In genomic region chr13:29589967-29590366, GRCh38 we compare ENCODE assay signal across 17 cellular contexts. TPM values are rescaled to one million over a fixed set of nuclear protein-coding genes. Genes with fewer than 3 reads are reported as not detected.
DNase-seq lines count a peak whose midpoint lies in the region; ATAC-seq and TF ChIP-seq lines count a peak whose summit lies in the region.
"Had no signal": no experiment of that assay in that cellular context is flagged by ENCODE, and none has a peak within 500 bp of the region (broad histone marks: within the 10 kb centered on the region; RNA-seq: fewer than 3 reads in every experiment).

No MANE protein-coding gene starts in this region.

- peaks cover 84% of the 10 kb centered on the region for H3K4me1 Mint-ChIP-seq in stimulated activated naive CD8-positive, alpha-beta T cell treated with anti-CD3 and anti-CD28 coated beads, Interleukin-15, Interleukin-2, amounts not matched to agents 100 ng/mL and 50 ng/mL, for 24 hours (ENCODE audit: low read depth)
- peaks cover 81% of the 10 kb centered on the region for H3K4me1 Mint-ChIP-seq in WTC11
- H3K4me1 Mint-ChIP-seq in CD4-positive, alpha-beta T cell (ENCODE audit: low read depth), result peaks cover 70% of the 10 kb centered on the region
- H3K4me1 Mint-ChIP-seq in activated CD4-positive, alpha-beta T cell treated with anti-CD3 and anti-CD28 coated beads for 36 hours, result peaks cover 65% of the 10 kb centered on the region

- no peaks in the 10 kb centered on the region for H3K27me3 Mint-ChIP-seq in stimulated activated naive CD8-positive, alpha-beta T cell treated with anti-CD3 and anti-CD28 coated beads, Interleukin-15, Interleukin-2, amounts not matched to agents 100 ng/mL and 50 ng/mL, for 24 hours
- H3K27me3 Mint-ChIP-seq in WTC11 (ENCODE audit: low read depth), result no peaks in the 10 kb centered on the region
- H3K27me3 Mint-ChIP-seq in CD4-positive, alpha-beta T cell, result no peaks in the 10 kb centered on the region
- H3K27me3 Mint-ChIP-seq in activated CD4-positive, alpha-beta T cell treated with anti-CD3 and anti-CD28 coated beads for 36 hours, result no peaks in the 10 kb centered on the region
- H3K27me3 Mint-ChIP-seq: B cell had no signal

- no peak overlapping the region for H3K4me3 Mint-ChIP-seq in stimulated activated naive CD8-positive, alpha-beta T cell treated with anti-CD3 and anti-CD28 coated beads, Interleukin-15, Interleukin-2, amounts not matched to agents 100 ng/mL and 50 ng/mL, for 24 hours
- H3K4me3 Mint-ChIP-seq in WTC11, result no peak overlapping the region
- no peak overlapping the region for H3K4me3 Mint-ChIP-seq in CD4-positive, alpha-beta T cell
- no peak overlapping the region for H3K4me3 Mint-ChIP-seq in activated CD4-positive, alpha-beta T cell treated with anti-CD3 and anti-CD28 coated beads for 36 hours
- H3K4me3 Mint-ChIP-seq: B cell had no signal

- no peak overlapping the region for H3K27ac ChIP-seq in foreskin keratinocyte
- no peak overlapping the region for H3K27ac ChIP-seq in CD4-positive, alpha-beta T cell (ENCODE audit: low read depth, low read length)
- H3K27ac ChIP-seq: ovary had no signal

- no peak for DNase-seq in stimulated activated naive CD8-positive, alpha-beta T cell treated with anti-CD3 and anti-CD28 coated beads, Interleukin-15, Interleukin-2, amounts not matched to agents 100 U/mL and 50 U/mL, for 24 hours
- DNase-seq in WTC11 (ENCODE audit: low spot score) (peak; percentile 57), foreskin keratinocyte (no peak), NCI-H2171 treated with DMSO at 0.1 percent for 48 hours (lab: John Stamatoyannopoulos, UW) (no peak)
- DNase-seq in CD4-positive, alpha-beta T cell, result no peak
- DNase-seq in activated CD4-positive, alpha-beta T cell treated with anti-CD3 and anti-CD28 coated beads for 36 hours, result no peak
- DNase-seq: amygdala; effector memory CD4-positive, alpha-beta T cell; GDM1; hippocampal formation; NCI-H2029 treated with DMSO at 0.1 percent for 48 hours; ovary; stimulated activated CD4-positive, alpha-beta T cell treated with anti-CD3 and anti-CD28 coated beads, Interleukin-2, amount 100 ng/mL, for 24 hours; T-helper 9 cell had no signal

- no peaks in the 10 kb centered on the region for H3K27me3 ChIP-seq in foreskin keratinocyte
- no peaks in the 10 kb centered on the region for H3K27me3 ChIP-seq in CD4-positive, alpha-beta T cell (ENCODE audit: control insufficient read depth, insufficient read depth, low read length)
- H3K27me3 ChIP-seq: ovary had no signal

- no peak for ATAC-seq in stimulated activated naive CD8-positive, alpha-beta T cell treated with anti-CD3 and anti-CD28 coated beads, Interleukin-15, Interleukin-2, amounts not matched to agents 100 U/mL and 50 U/mL, for 24 hours
- ATAC-seq in WTC11 (peak; percentile 71), foreskin keratinocyte (peak; percentile 0), HG03432 (IDR thresholded peaks at IDR 0.05; ENCODE audit: unreplicated experiment) (no peak)
- ATAC-seq in CD4-positive, alpha-beta T cell (ENCODE audit: poor library complexity), result no peak
- no peak for ATAC-seq in activated CD4-positive, alpha-beta T cell treated with anti-CD3 and anti-CD28 coated beads for 36 hours

- CTCF ChIA-PET in WTC11 (lab: Charles Lee), result interaction anchor here (0.6 to 1.7 kb wide), 5 partner anchors 9 to 88 kb away, joined by 3 to 8 read pairs (median 4); no protein-coding TSS in a partner anchor
- CTCF ChIA-PET in CD4-positive, alpha-beta T cell (lab: Charles Lee), result no interaction called here
- CTCF ChIA-PET in activated CD4-positive, alpha-beta T cell treated with anti-CD3 and anti-CD28 coated beads for 36 hours (lab: Charles Lee), result no interaction called here

- TF ChIP-seq CTCF in WTC11 (IDR thresholded peaks at IDR 0.05), result no peak
- TF ChIP-seq CTCF in foreskin keratinocyte (conservative IDR thresholded peaks at IDR 0.05), result no peak
- TF ChIP-seq CTCF in CD4-positive, alpha-beta T cell (IDR thresholded peaks at IDR 0.05), result no peak

- peaks cover 79% of the 10 kb centered on the region for H3K36me3 Mint-ChIP-seq in stimulated activated naive CD8-positive, alpha-beta T cell treated with anti-CD3 and anti-CD28 coated beads, Interleukin-15, Interleukin-2, amounts not matched to agents 100 ng/mL and 50 ng/mL, for 24 hours (ENCODE audit: low read depth)
- peaks cover 4% of the 10 kb centered on the region for H3K36me3 Mint-ChIP-seq in WTC11
- no peaks in the 10 kb centered on the region for H3K36me3 Mint-ChIP-seq in CD4-positive, alpha-beta T cell (ENCODE audit: low read depth)
- H3K36me3 Mint-ChIP-seq in activated CD4-positive, alpha-beta T cell treated with anti-CD3 and anti-CD28 coated beads for 36 hours (ENCODE audit: low read depth), result peaks cover 59% of the 10 kb centered on the region

- intact Hi-C loops in CD4-positive, alpha-beta T cell (cut with DNase I, micrococcal nuclease), result loop anchor here in 1 of 2 experiments (10.0 kb wide), 2 partner anchors 875 to 1025 kb away; partner anchors contain the start of genes HMGB1 and USPL1
- intact Hi-C loops in activated CD4-positive, alpha-beta T cell treated with anti-CD3 and anti-CD28 coated beads for 36 hours (cut with DNase I, micrococcal nuclease), result loop anchor here (10.0 kb wide), 3 partner anchors 345 to 1455 kb away; partner anchors contain the start of gene HMGB1 (in 1 of the 2)

- H3K27ac Mint-ChIP-seq in stimulated activated naive CD8-positive, alpha-beta T cell treated with anti-CD3 and anti-CD28 coated beads, Interleukin-15, Interleukin-2, amounts not matched to agents 100 ng/mL and 50 ng/mL, for 24 hours, result peak overlapping the region; percentile 29
- H3K27ac Mint-ChIP-seq in WTC11, result peak overlapping the region; percentile 67
- H3K27ac Mint-ChIP-seq in CD4-positive, alpha-beta T cell, result no peak overlapping the region
- H3K27ac Mint-ChIP-seq in activated CD4-positive, alpha-beta T cell treated with anti-CD3 and anti-CD28 coated beads for 36 hours, result no peak overlapping the region
- H3K27ac Mint-ChIP-seq: B cell had no signal

- POLR2A ChIA-PET in WTC11 (lab: Charles Lee), result no interaction called here
- POLR2A ChIA-PET in CD4-positive, alpha-beta T cell (lab: Charles Lee), result no interaction called here
- POLR2A ChIA-PET in activated CD4-positive, alpha-beta T cell treated with anti-CD3 and anti-CD28 coated beads for 36 hours (lab: Charles Lee), result no interaction called here

- H3K9me3 ChIP-seq in CD4-positive, alpha-beta T cell (ENCODE audit: control insufficient read depth, low read length), result no peaks in the 10 kb centered on the region
- H3K9me3 ChIP-seq: ovary had no signal

- H3K4me1 ChIP-seq in foreskin keratinocyte, result peaks cover 71% of the 10 kb centered on the region

- no peaks in the 10 kb centered on the region for H3K9me3 Mint-ChIP-seq in stimulated activated naive CD8-positive, alpha-beta T cell treated with anti-CD3 and anti-CD28 coated beads, Interleukin-15, Interleukin-2, amounts not matched to agents 100 ng/mL and 50 ng/mL, for 24 hours
- no peaks in the 10 kb centered on the region for H3K9me3 Mint-ChIP-seq in WTC11
- H3K9me3 Mint-ChIP-seq in CD4-positive, alpha-beta T cell, result no peaks in the 10 kb centered on the region
- no peaks in the 10 kb centered on the region for H3K9me3 Mint-ChIP-seq in activated CD4-positive, alpha-beta T cell treated with anti-CD3 and anti-CD28 coated beads for 36 hours (ENCODE audit: low read depth)

TF ChIP-seq in WTC11, 78 proteins besides CTCF, POLR2A, EP300 and RAD21:
- TF ChIP-seq ZNF512 (CRISPR knock-in tag; IDR thresholded peaks at IDR 0.05; ENCODE audit: borderline replicate concordance), result no peak
- TF ChIP-seq ZBTB21 (CRISPR knock-in tag; IDR thresholded peaks at IDR 0.05; ENCODE audit: borderline replicate concordance), result no peak
- TF ChIP-seq HMGA2 (CRISPR knock-in tag; IDR thresholded peaks at IDR 0.05), result no peak
- TF ChIP-seq CDX4 (CRISPR knock-in tag; IDR thresholded peaks at IDR 0.05; ENCODE audit: borderline replicate concordance), result no peak
- no peak for TF ChIP-seq CREM (CRISPR knock-in tag; IDR thresholded peaks at IDR 0.05)
- no peak for TF ChIP-seq RORB (CRISPR knock-in tag; IDR thresholded peaks at IDR 0.05)
- no peak for TF ChIP-seq MYBL2 (CRISPR knock-in tag; IDR thresholded peaks at IDR 0.05)
TF ChIP-seq in WTC11: peak in this region for 0.

RNA-seq across cellular contexts. Expression of gene SLC7A1, which starts 5.5 kb away (rescaled TPM):
- total RNA-seq in WTC11 (2021), result 67.0 to 84.5 TPM (median 68.9 TPM) in 3 replicates
- total RNA-seq in foreskin keratinocyte, result 69.8 and 76.2 TPM in 2 replicates
- 20.2 and 25.3 TPM in 2 replicates for polyA plus RNA-seq in foreskin keratinocyte
- 10 to 100 TPM; 11.3 to 12.3 TPM for total RNA-seq in CD4-positive, alpha-beta T cell
- 100 to 1,000 TPM in 1 of 2 experiments, 10 to 100 TPM in 1; 91.1 to 126 TPM for total RNA-seq in activated CD4-positive, alpha-beta T cell treated with anti-CD3 and anti-CD28 coated beads for 36 hours

Comparison
In these comparisons a context has a peak if more than half of its experiments do, and no peak if none do; other contexts are left out.
1. H3K27ac Mint-ChIP-seq: peak in stimulated activated naive CD8-positive, alpha-beta T cell treated with anti-CD3 and anti-CD28 coated beads, Interleukin-15, Interleukin-2, amounts not matched to agents 100 ng/mL and 50 ng/mL, for 24 hours (single experiment) and WTC11 (single experiment); none in CD4-positive, alpha-beta T cell (single experiment) and activated CD4-positive, alpha-beta T cell treated with anti-CD3 and anti-CD28 coated beads for 36 hours (single experiment).
2. ATAC-seq: peak in WTC11 (single experiment) and foreskin keratinocyte (single experiment); none in stimulated activated naive CD8-positive, alpha-beta T cell treated with anti-CD3 and anti-CD28 coated beads, Interleukin-15, Interleukin-2, amounts not matched to agents 100 U/mL and 50 U/mL, for 24 hours (single experiment), CD4-positive, alpha-beta T cell (single experiment), activated CD4-positive, alpha-beta T cell treated with anti-CD3 and anti-CD28 coated beads for 36 hours (single experiment) and HG03432 (single experiment).